ENCODE assay signal across 8 cellular contexts in genomic region chr2:105294844-105295481, GRCh38. TPM values are rescaled to one million over a fixed set of nuclear protein-coding genes. Genes with fewer than 3 reads are reported as not detected.
DNase-seq lines count a peak whose midpoint lies in the region; ATAC-seq and TF ChIP-seq lines count a peak whose summit lies in the region.

No MANE protein-coding gene starts in this region.

- H3K36me3 ChIP-seq in DND-41 (ENCODE audit: insufficient read depth, low read length), result peaks cover 73% of the 10 kb centered on the region
- H3K36me3 ChIP-seq in H7 (replicated peaks; ENCODE audit: control insufficient read depth, insufficient read depth, low read length), result peaks cover 6% of the 10 kb centered on the region; the same call in 1 of the 2 replicates

- H2AFZ ChIP-seq in DND-41 (ENCODE audit: low read depth, low read length), result no peak overlapping the region

- ATAC-seq in DND-41 (ENCODE audit: insufficient read depth, low read depth) (peak; percentile 91), GM18505 (IDR thresholded peaks at IDR 0.05; ENCODE audit: unreplicated experiment) (no peak)

- DNase-seq in DND-41 (peak; percentile 58), H7 (peak; percentile 82), NCI-H526 (lab: John Stamatoyannopoulos, UW) (peak; percentile 58 to 65), astrocyte of the cerebellum (ENCODE audit: low read depth) (peak; percentile 62), hippocampal formation (lab: John Stamatoyannopoulos, UW) (peak; percentile 68 to 78), smooth muscle cell of the brain vasculature (ENCODE audit: low read depth, low spot score) (peak; percentile 32)
- no peak for DNase-seq in activated effector memory CD4-positive, alpha-beta T cell treated with Interleukin-2 at 50 U/mL for 16 hours

- no peaks in the 10 kb centered on the region for H3K9me3 ChIP-seq in DND-41 (ENCODE audit: insufficient read depth, low read length, severe bottlenecking)

- no peak overlapping the region for H3K4me2 ChIP-seq in DND-41 (ENCODE audit: insufficient read depth, low read length)

- H3K4me3 ChIP-seq in DND-41 (ENCODE audit: low read depth in 1 of 2, low read length in 2 of 2), result no peak overlapping the region
- H3K4me3 ChIP-seq in H7 (ENCODE audit: insufficient read depth, low read depth, low read length), result no peak overlapping the region
- H3K4me3 ChIP-seq in astrocyte of the cerebellum (ENCODE audit: low read depth, low read length), result no peak overlapping the region

- no peaks in the 10 kb centered on the region; the same call in 1 of the 2 replicates for H4K20me1 ChIP-seq in DND-41 (ENCODE audit: insufficient read depth, low read length)

- no peaks in the 10 kb centered on the region for H3K4me1 ChIP-seq in DND-41 (ENCODE audit: insufficient read depth, low read length)

- H3K27ac ChIP-seq in DND-41 (ENCODE audit: low read length), result no peak overlapping the region

- H3K27me3 ChIP-seq in DND-41 (ENCODE audit: insufficient read depth, low read length, poor library complexity) (no peaks in the 10 kb centered on the region), H7 (ENCODE audit: control insufficient read depth, insufficient read depth, low read length) (no peaks in the 10 kb centered on the region)

- TF ChIP-seq CTCF in DND-41 (IDR thresholded peaks at IDR 0.05; ENCODE audit: borderline replicate concordance, extremely low read depth, low read length, poor library complexity, severe bottlenecking), result peak; percentile 68
- peak; percentile 73 for TF ChIP-seq CTCF in astrocyte of the cerebellum (IDR thresholded peaks at IDR 0.05; ENCODE audit: low read depth, low read length, missing control alignments)

- no peak for TF ChIP-seq POLR2A in GM18505 (IDR thresholded peaks at IDR 0.05; ENCODE audit: borderline replicate concordance, extremely low read depth, insufficient read depth, insufficient read length)

- H3K79me2 ChIP-seq in DND-41 (ENCODE audit: insufficient read depth, low read length), result peaks cover 8% of the 10 kb centered on the region; the same call in 1 of the 2 replicates

- in situ Hi-C loops in astrocyte of the cerebellum (cut with HindIII; ENCODE audit: low sequenced_read_pairs), result no loop called here

- H3K9ac ChIP-seq in DND-41 (ENCODE audit: low read depth, low read length), result no peak overlapping the region

RNA-seq across cellular contexts. Expression of gene TGFBRAP1, which starts 34.6 kb away (rescaled TPM):
- 16.4 and 19.5 TPM in 2 replicates for total RNA-seq in H7 (2014; rRNA removed; shearing (Covaris generic))

RNA-seq across cellular contexts. Expression of gene C2orf49, which starts 42.4 kb away (rescaled TPM):
- 8.4 and 11.4 TPM in 2 replicates for total RNA-seq in H7 (2014; rRNA removed; shearing (Covaris generic))

RNA-seq across cellular contexts. Expression of gene GPR45, which starts 53.4 kb away (rescaled TPM):
- total RNA-seq in H7 (2014; rRNA removed; shearing (Covaris generic)), result 0.15 TPM in 1 of 2 replicates, not detected in the other
